Comparison of ENCODE assay signal across 8 cellular contexts in the genomic region with DNA sequence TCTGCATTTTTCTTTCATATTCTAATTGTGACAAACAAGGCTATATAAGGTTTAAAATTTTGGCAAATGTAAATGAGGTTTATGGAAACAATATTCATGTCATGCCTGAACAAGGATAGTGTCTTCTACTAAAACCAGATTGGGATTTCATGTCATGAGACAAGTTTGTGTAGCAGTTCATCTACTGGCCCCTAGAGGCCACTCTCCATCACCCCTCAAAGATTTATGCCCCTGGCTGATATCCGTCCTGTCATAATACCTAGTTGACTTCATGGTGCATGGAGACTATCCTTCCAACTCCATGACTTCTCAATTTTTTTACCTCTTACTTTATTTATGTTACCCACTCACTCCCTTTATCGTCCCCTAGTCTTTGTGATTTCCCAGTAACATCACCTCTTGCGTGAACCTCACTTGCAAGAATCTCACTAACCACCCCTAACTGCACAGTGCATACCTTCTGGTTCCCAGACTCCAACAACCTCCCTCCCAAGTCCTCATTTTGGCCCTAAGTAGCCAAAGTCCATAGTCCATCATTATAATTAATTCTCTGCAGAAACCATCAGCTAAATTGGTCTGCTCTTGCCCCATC.
DNase-seq lines count a peak whose midpoint lies in the region; ATAC-seq, FAIRE-seq and TF ChIP-seq lines count a peak whose summit lies in the region.

No MANE protein-coding gene starts in this region.

- TF ChIP-seq RAD21 in K562 (CRISPR knock-in tag; conservative IDR thresholded peaks at IDR 0.05 in 1 of 2, IDR thresholded peaks at IDR 0.05 in 1 of 2) (peak in 1 of 2 experiments; percentile 44; a peak in 3 of 4 replicates), HepG2 (CRISPR knock-in tag; IDR thresholded peaks at IDR 0.05) (peak; percentile 65)

- CTCF ChIA-PET in K562 (lab: Yijun Ruan, JAX; ENCODE audit: low intra/inter-chr PET ratio) = no interaction called here
- CTCF ChIA-PET in HepG2 (lab: Yijun Ruan, JAX; ENCODE audit: low intra/inter-chr PET ratio, low total read pairs) = interaction anchor here (1.9 to 2.5 kb wide), 2 partner anchors 88 to 133 kb away, joined by 6 to 8 read pairs; no protein-coding TSS in a partner anchor

- H4K20me1 ChIP-seq in K562 (replicated peaks; ENCODE audit: control insufficient read depth, insufficient read depth, low read length) (no peaks in the 10 kb centered on the region), HepG2 (ENCODE audit: insufficient read depth, low read length) (no peaks in the 10 kb centered on the region)

- H3K4me2 ChIP-seq in K562 (ENCODE audit: insufficient read depth, low read length) (no peak overlapping the region), HepG2 (ENCODE audit: low read depth, low read length) (no peak overlapping the region)

- TF ChIP-seq POLR2A in GM18505 (IDR thresholded peaks at IDR 0.05; ENCODE audit: borderline replicate concordance, extremely low read depth, insufficient read depth, insufficient read length) (no peak), K562 (conservative IDR thresholded peaks at IDR 0.05) (no peak), HepG2 (IDR thresholded peaks at IDR 0.05; ENCODE audit: insufficient read depth in 1 of 2, low read depth in 2 of 2, low read length in 2 of 2) (no peak)

- H3K27me3 ChIP-seq in K562 (ENCODE audit: control insufficient read depth in 2 of 2, insufficient read depth in 2 of 2, low read length in 2 of 2) (no peaks in the 10 kb centered on the region), HepG2 (ENCODE audit: control insufficient read depth in 1 of 2, insufficient read depth in 2 of 2, low read length in 2 of 2) (no peaks in the 10 kb centered on the region)

- BruUV-seq in K562 (replicated peaks; lab: Mats Ljungman, UMichigan) = no TSS peak
- BruUV-seq in HepG2 (replicated peaks; lab: Mats Ljungman, UMichigan) = no TSS peak

- 35% methylated on average over 3 of the region's 3 CpGs for WGBS in K562 (ENCODE audit: insufficient coverage, low coverage, missing lambda C conversion rate)
- 93% methylated on average over 3 of the region's 3 CpGs for WGBS in HepG2 (ENCODE audit: low lambda C conversion rate)

- no peaks in the 10 kb centered on the region for H3K79me2 ChIP-seq in K562 (ENCODE audit: control insufficient read depth, insufficient read depth, low read length)
- H3K79me2 ChIP-seq in HepG2 (ENCODE audit: insufficient read depth, low read length) = no peaks in the 10 kb centered on the region

- intact Hi-C loops in K562 (cut with micrococcal nuclease) (loop anchor here (2.0 to 10.0 kb wide), 2 partner anchors 86 to 244 kb away; no protein-coding TSS in a partner anchor), HepG2 (cut with micrococcal nuclease; ENCODE audit: unreplicated experiment) (loop anchor here (1.0 to 5.0 kb wide), 4 partner anchors 37 to 313 kb away; no protein-coding TSS in a partner anchor)

- DNase-seq in AML-193 (lab: John Stamatoyannopoulos, UW) = peak; percentile 12 to 34
- peak; percentile 40 for DNase-seq in NCI-H146 (lab: John Stamatoyannopoulos, UW)
- peak; percentile 39 to 51 (median 45) for DNase-seq in K562 (ENCODE audit: extremely low read depth in 1 of 4, low spot score in 3 of 4)
- peak; percentile 61 for DNase-seq in HepG2 (ENCODE audit: low spot score)
- DNase-seq in NK-92 (lab: John Stamatoyannopoulos, UW; ENCODE audit: unreplicated experiment) = no peak
- no peak for DNase-seq in NOMO-1 treated with dmso at 0.1 percent for 144 hours (lab: John Stamatoyannopoulos, UW; ENCODE audit: unreplicated experiment)

- TF ChIP-seq EP300 in K562 (IDR thresholded peaks at IDR 0.05; ENCODE audit: low read length) (no peak), HepG2 (IDR thresholded peaks at IDR 0.05; ENCODE audit: low read depth in 2 of 2, low read length in 2 of 2) (no peak), HepG2 (CRISPR knock-in tag; IDR thresholded peaks at IDR 0.05; ENCODE audit: borderline replicate concordance) (no peak)

- no peaks in the 10 kb centered on the region for H3K9me3 ChIP-seq in K562 (replicated peaks; ENCODE audit: control insufficient read depth, insufficient read depth, low read depth, low read length)
- H3K9me3 ChIP-seq in HepG2 (ENCODE audit: low read length) = no peaks in the 10 kb centered on the region

- H2AFZ ChIP-seq in K562 (ENCODE audit: low read depth, low read length) = no peak overlapping the region
- no peak overlapping the region for H2AFZ ChIP-seq in HepG2 (ENCODE audit: low read length)

- H3K4me3 ChIP-seq in K562 (no peak overlapping the region), HepG2 (replicated peaks in 1 of 3; ENCODE audit: insufficient read depth in 1 of 3, low read depth in 2 of 3, low read length in 3 of 3) (no peak overlapping the region)

- peak; percentile 91 for ATAC-seq in GM18505 (IDR thresholded peaks at IDR 0.05; ENCODE audit: unreplicated experiment)
- ATAC-seq in HG02852 (IDR thresholded peaks at IDR 0.05; ENCODE audit: unreplicated experiment) = peak; percentile 94
- peak; percentile 85 for ATAC-seq in K562
- ATAC-seq in HepG2 = peak; percentile 89

- H3K36me3 ChIP-seq in K562 (ENCODE audit: control insufficient read depth, insufficient read depth, low read length) (no peaks in the 10 kb centered on the region), HepG2 (replicated peaks in 1 of 2; ENCODE audit: control insufficient read depth in 1 of 2, insufficient read depth in 2 of 2, low read length in 2 of 2) (no peaks in the 10 kb centered on the region)

- FAIRE-seq in K562 (lab: Jason Lieb, UNC) = peak; percentile 76
- peak; percentile 74 for FAIRE-seq in HepG2 (lab: Jason Lieb, UNC)

- POLR2A ChIA-PET in K562 (lab: Yijun Ruan, JAX) = no interaction called here
- POLR2A ChIA-PET in HepG2 (lab: Yijun Ruan, JAX) = interaction anchor here (1.3 kb wide), 1 partner anchor 8 kb away, joined by 3 read pairs; no protein-coding TSS in a partner anchor

- H3K27ac ChIP-seq in K562 (ENCODE audit: extremely low read depth, low read depth, low read length) = no peak overlapping the region
- no peak overlapping the region for H3K27ac ChIP-seq in HepG2 (ENCODE audit: extremely low read length, insufficient read depth, low read length)

- H3K4me1 ChIP-seq in K562 (replicated peaks in 1 of 2; ENCODE audit: control insufficient read depth in 2 of 2, insufficient read depth in 2 of 2, low read length in 2 of 2) = no peaks in the 10 kb centered on the region
- H3K4me1 ChIP-seq in HepG2 (ENCODE audit: insufficient read depth, low read length) = peaks cover 19% of the 10 kb centered on the region

- in situ Hi-C loops in K562 (cut with MboI) (no loop called here), HepG2 (cut with HindIII; ENCODE audit: extremely low pct_ligation_motif_present, low pct_unique_long_range_greater_than_20kb) (no loop called here)

- TF ChIP-seq CTCF in K562 (IDR thresholded peaks at IDR 0.05 in 2 of 3, conservative IDR thresholded peaks at IDR 0.05 in 1 of 3; ENCODE audit: insufficient read depth in 2 of 3, low read depth in 1 of 3, low read length in 3 of 3) (peak; percentile 58 to 73 (median 66)), HepG2 (CRISPR knock-in tag; IDR thresholded peaks at IDR 0.05) (peak; percentile 76)

- no peaks in the 10 kb centered on the region for H3K9me1 ChIP-seq in K562 (ENCODE audit: control insufficient read depth, insufficient read depth, low read length)

- H3K9ac ChIP-seq in K562 (ENCODE audit: insufficient read depth in 1 of 2, low read depth in 2 of 2, low read length in 2 of 2) = no peak overlapping the region
- H3K9ac ChIP-seq in HepG2 (ENCODE audit: insufficient read depth, low read depth, low read length) = no peak overlapping the region

TF ChIP-seq in K562, 482 proteins besides CTCF, POLR2A, EP300 and RAD21 (continues in another document):
- TF ChIP-seq, protein P1, sequence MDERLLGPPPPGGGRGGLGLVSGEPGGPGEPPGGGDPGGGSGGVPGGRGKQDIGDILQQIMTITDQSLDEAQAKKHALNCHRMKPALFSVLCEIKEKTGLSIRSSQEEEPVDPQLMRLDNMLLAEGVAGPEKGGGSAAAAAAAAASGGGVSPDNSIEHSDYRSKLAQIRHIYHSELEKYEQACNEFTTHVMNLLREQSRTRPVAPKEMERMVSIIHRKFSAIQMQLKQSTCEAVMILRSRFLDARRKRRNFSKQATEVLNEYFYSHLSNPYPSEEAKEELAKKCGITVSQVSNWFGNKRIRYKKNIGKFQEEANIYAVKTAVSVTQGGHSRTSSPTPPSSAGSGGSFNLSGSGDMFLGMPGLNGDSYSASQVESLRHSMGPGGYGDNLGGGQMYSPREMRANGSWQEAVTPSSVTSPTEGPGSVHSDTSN (CRISPR knock-in tag; IDR thresholded peaks at IDR 0.05; ENCODE audit: low read depth) = no peak
- TF ChIP-seq, protein P1 (tag; conservative IDR thresholded peaks at IDR 0.05; ENCODE audit: low read depth) = peak; percentile 88

TF ChIP-seq in HepG2, 621 proteins besides CTCF, POLR2A, EP300 and RAD21 (continues in another document):
- TF ChIP-seq AGO1 (IDR thresholded peaks at IDR 0.05; ENCODE audit: low read depth, low read length, poor library complexity, severe bottlenecking) (no peak), NR3C1 (CRISPR knock-in tag; IDR thresholded peaks at IDR 0.05) (no peak)
- TF ChIP-seq, protein P2, sequence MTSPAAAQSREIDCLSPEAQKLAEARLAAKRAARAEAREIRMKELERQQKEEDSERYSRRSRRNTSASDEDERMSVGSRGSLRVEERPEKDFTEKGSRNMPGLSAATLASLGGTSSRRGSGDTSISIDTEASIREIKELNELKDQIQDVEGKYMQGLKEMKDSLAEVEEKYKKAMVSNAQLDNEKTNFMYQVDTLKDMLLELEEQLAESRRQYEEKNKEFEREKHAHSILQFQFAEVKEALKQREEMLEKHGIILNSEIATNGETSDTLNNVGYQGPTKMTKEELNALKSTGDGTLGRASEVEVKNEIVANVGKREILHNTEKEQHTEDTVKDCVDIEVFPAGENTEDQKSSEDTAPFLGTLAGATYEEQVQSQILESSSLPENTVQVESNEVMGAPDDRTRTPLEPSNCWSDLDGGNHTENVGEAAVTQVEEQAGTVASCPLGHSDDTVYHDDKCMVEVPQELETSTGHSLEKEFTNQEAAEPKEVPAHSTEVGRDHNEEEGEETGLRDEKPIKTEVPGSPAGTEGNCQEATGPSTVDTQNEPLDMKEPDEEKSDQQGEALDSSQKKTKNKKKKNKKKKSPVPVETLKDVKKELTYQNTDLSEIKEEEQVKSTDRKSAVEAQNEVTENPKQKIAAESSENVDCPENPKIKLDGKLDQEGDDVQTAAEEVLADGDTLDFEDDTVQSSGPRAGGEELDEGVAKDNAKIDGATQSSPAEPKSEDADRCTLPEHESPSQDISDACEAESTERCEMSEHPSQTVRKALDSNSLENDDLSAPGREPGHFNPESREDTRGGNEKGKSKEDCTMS (CRISPR knock-in tag; conservative IDR thresholded peaks at IDR 0.05) = 0 out of 2 replicates have a peak, but pooled peaks have one; percentile 8

Comparison
In these comparisons a context has a peak if more than half of its experiments do, and no peak if none do; other contexts are left out.
1. DNase-seq: peak in AML-193 (2 of 2), NCI-H146 (single experiment), K562 (4 of 4) and HepG2 (single experiment); none in NK-92 (single experiment) and NOMO-1 treated with dmso at 0.1 percent for 144 hours (single experiment).
2. Peak in every context shown above with its lines, with median percentiles within 50 percentile points of each other: ATAC-seq.